8 cellular contexts compared by ENCODE assay signal in the genomic region with DNA sequence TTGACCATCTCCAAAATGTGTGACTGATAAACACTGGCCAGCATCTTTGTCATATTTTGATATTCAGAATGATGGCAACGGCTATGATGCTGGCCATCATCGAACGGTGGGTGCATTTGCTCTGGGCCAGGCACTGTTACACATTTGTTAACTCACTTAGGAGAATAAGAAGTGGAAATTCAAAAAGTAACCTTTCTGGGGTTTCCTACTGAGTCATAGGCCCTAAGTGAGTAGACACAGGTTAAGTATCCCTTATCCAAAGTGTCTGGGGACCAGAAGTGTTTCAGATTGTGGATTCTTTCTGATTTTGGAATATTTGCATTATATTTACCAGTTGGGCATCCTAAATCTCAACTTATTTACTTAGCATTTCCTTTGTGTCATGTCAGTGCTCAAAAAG.
"Had no signal": no experiment of that assay in that cellular context is flagged by ENCODE, and none has a peak within 500 bp of the region (broad histone marks: within the 10 kb centered on the region; RNA-seq: fewer than 3 reads in every experiment).

No MANE protein-coding gene starts in this region.

- FAIRE-seq: G401.6, GM12878, GM12891, GM12892, GM18507, GM19239 had no signal

- H3K4me3 ChIP-seq: GM12878 had no signal

- ATAC-seq: GM12878 had no signal

- DNase-seq: GDM1, GF-D8 had no signal
